ENCODE assay signal across 8 cellular contexts in genomic region chr20:8454137-8454712, GRCh38.
DNase-seq lines count a peak whose midpoint lies in the region; ATAC-seq and TF ChIP-seq lines count a peak whose summit lies in the region.

No MANE protein-coding gene starts in this region.

- H3K4me1 ChIP-seq in liver (ENCODE audit: control insufficient read depth in 4 of 4, insufficient read depth in 4 of 4, low read length in 3 of 4): no peaks in the 10 kb centered on the region

- WGBS in liver: 78% methylated on average over 6 of the region's 6 CpGs

- no peak overlapping the region for H3K27ac ChIP-seq in liver (ENCODE audit: low read depth in 1 of 2, low read length in 2 of 2)

- no peaks in the 10 kb centered on the region for H3K9me3 ChIP-seq in liver (ENCODE audit: control insufficient read depth in 4 of 4, low read length in 3 of 4)

- no peak overlapping the region for H3K9ac ChIP-seq in liver (ENCODE audit: low read depth in 1 of 2, low read length in 2 of 2)

- peak overlapping the region; percentile 6 for H3K27ac Mint-ChIP-seq in activated T-helper 2 cell treated with anti-CD3 and anti-CD28 coated beads, Interferon-gamma antibody, Interleukin-2, Interleukin-4, amounts not matched to agents 10 μg/mL and 5 μg/mL and 100 μg/mL, durations not matched to agents 14 hours and 24 hours and 36 hours

- no peaks in the 10 kb centered on the region for H3K36me3 ChIP-seq in liver (ENCODE audit: control insufficient read depth in 4 of 4, insufficient read depth in 3 of 4, low read depth in 1 of 4, low read length in 3 of 4)

- no peak overlapping the region for H3K4me3 Mint-ChIP-seq in activated T-helper 2 cell treated with anti-CD3 and anti-CD28 coated beads, Interferon-gamma antibody, Interleukin-2, Interleukin-4, amounts not matched to agents 10 μg/mL and 5 μg/mL and 100 μg/mL, durations not matched to agents 14 hours and 24 hours and 36 hours (ENCODE audit: low read depth)

- H3K4me3 ChIP-seq in liver (ENCODE audit: low read depth in 1 of 3, low read length in 3 of 3): no peak overlapping the region

- peak; percentile 12 for TF ChIP-seq CTCF in liver (IDR thresholded peaks at IDR 0.05; ENCODE audit: low read depth, low read length, missing input control)

- no peaks in the 10 kb centered on the region for H3K36me3 Mint-ChIP-seq in activated T-helper 2 cell treated with anti-CD3 and anti-CD28 coated beads, Interferon-gamma antibody, Interleukin-2, Interleukin-4, amounts not matched to agents 10 μg/mL and 5 μg/mL and 100 μg/mL, durations not matched to agents 14 hours and 24 hours and 36 hours (ENCODE audit: low read depth)

- intact Hi-C loops in activated T-helper 2 cell treated with anti-CD3 and anti-CD28 coated beads, Interferon-gamma antibody, Interleukin-2, Interleukin-4, amounts not matched to agents 10 μg/mL and 5 μg/mL and 100 μg/mL, durations not matched to agents 14 hours and 24 hours and 36 hours (cut with micrococcal nuclease): loop anchor here (1.0 to 10.0 kb wide), 4 partner anchors 54 to 439 kb away; partner anchors contain the start of genes PLCB1 and TMX4

- ATAC-seq in GM19372 (IDR thresholded peaks at IDR 0.05; ENCODE audit: low read depth, unreplicated experiment) (peak; percentile 72), GM19452 (IDR thresholded peaks at IDR 0.05; ENCODE audit: unreplicated experiment) (no peak)

- H3K27me3 Mint-ChIP-seq in activated T-helper 2 cell treated with anti-CD3 and anti-CD28 coated beads, Interferon-gamma antibody, Interleukin-2, Interleukin-4, amounts not matched to agents 10 μg/mL and 5 μg/mL and 100 μg/mL, durations not matched to agents 14 hours and 24 hours and 36 hours (ENCODE audit: low read depth): no peaks in the 10 kb centered on the region

- TF ChIP-seq RAD21 in liver (IDR thresholded peaks at IDR 0.05): peak; percentile 44 to 72

- DNase-seq in Daoy (ENCODE audit: low read depth): peak; percentile 78
- DNase-seq in NCI-H146 (lab: John Stamatoyannopoulos, UW): peak; percentile 60
- no peak for DNase-seq in activated T-helper 2 cell treated with anti-CD3 and anti-CD28 coated beads, Interferon-gamma antibody, Interleukin-2, Interleukin-4, amounts not matched to agents 10 μg/mL and 5 μg/mL and 100 μg/mL, durations not matched to agents 14 hours and 24 hours and 36 hours (ENCODE audit: low spot score)
- DNase-seq in NCI-H1417 (lab: John Stamatoyannopoulos, UW): no peak
- no peak for DNase-seq in cerebellar cortex (ENCODE audit: low spot score)

- H3K4me1 Mint-ChIP-seq in activated T-helper 2 cell treated with anti-CD3 and anti-CD28 coated beads, Interferon-gamma antibody, Interleukin-2, Interleukin-4, amounts not matched to agents 10 μg/mL and 5 μg/mL and 100 μg/mL, durations not matched to agents 14 hours and 24 hours and 36 hours (ENCODE audit: low read depth): peaks cover 8% of the 10 kb centered on the region

- peaks cover 0 to 3% (median 0%) of the 10 kb centered on the region in 4 donors for H3K27me3 ChIP-seq in liver (ENCODE audit: control insufficient read depth in 4 of 4, insufficient read depth in 4 of 4, low read length in 3 of 4)

- no peaks in the 10 kb centered on the region for H3K9me3 Mint-ChIP-seq in activated T-helper 2 cell treated with anti-CD3 and anti-CD28 coated beads, Interferon-gamma antibody, Interleukin-2, Interleukin-4, amounts not matched to agents 10 μg/mL and 5 μg/mL and 100 μg/mL, durations not matched to agents 14 hours and 24 hours and 36 hours

TF ChIP-seq in liver, 16 proteins besides CTCF, POLR2A, EP300 and RAD21:
- TF ChIP-seq FOXA1 (IDR thresholded peaks at IDR 0.05): no peak
- TF ChIP-seq FOXA2 (IDR thresholded peaks at IDR 0.05): no peak
- no peak for TF ChIP-seq RXRA (IDR thresholded peaks at IDR 0.05)
- no peak for TF ChIP-seq HNF4A (conservative IDR thresholded peaks at IDR 0.05)
- TF ChIP-seq YY1 (IDR thresholded peaks at IDR 0.05): no peak
- no peak for TF ChIP-seq ZBTB33 (IDR thresholded peaks at IDR 0.05)
- no peak for TF ChIP-seq ATF3 (IDR thresholded peaks at IDR 0.05)
- TF ChIP-seq HNF4G (IDR thresholded peaks at IDR 0.05): no peak
- no peak for TF ChIP-seq TAF1 (conservative IDR thresholded peaks at IDR 0.05)
- TF ChIP-seq EGR1 (IDR thresholded peaks at IDR 0.05; ENCODE audit: low read depth in 2 of 2): no peak
- TF ChIP-seq NR2F2 (IDR thresholded peaks at IDR 0.05): no peak
- no peak for TF ChIP-seq REST (IDR thresholded peaks at IDR 0.05)
- TF ChIP-seq SP1 (IDR thresholded peaks at IDR 0.05): no peak
- TF ChIP-seq JUND (IDR thresholded peaks at IDR 0.05): no peak
TF ChIP-seq in liver: peak in this region for 0.

Comparison
In these comparisons a context has a peak if more than half of its experiments do, and no peak if none do; other contexts are left out.
1. DNase-seq: peak in Daoy (single experiment) and NCI-H146 (single experiment); none in activated T-helper 2 cell treated with anti-CD3 and anti-CD28 coated beads, Interferon-gamma antibody, Interleukin-2, Interleukin-4, amounts not matched to agents 10 μg/mL and 5 μg/mL and 100 μg/mL, durations not matched to agents 14 hours and 24 hours and 36 hours (single experiment), NCI-H1417 (0 of 3) and cerebellar cortex (single experiment).